27 cellular contexts compared by ENCODE assay signal in genomic region chr5:42779083-42779482, GRCh38. TPM values are rescaled to one million over a fixed set of nuclear protein-coding genes. Genes with fewer than 3 reads are reported as not detected.
DNase-seq lines count a peak whose midpoint lies in the region; ATAC-seq, FAIRE-seq and TF ChIP-seq lines count a peak whose summit lies in the region.
"Had no signal": no experiment of that assay in that cellular context is flagged by ENCODE, and none has a peak within 500 bp of the region (broad histone marks: within the 10 kb centered on the region; RNA-seq: fewer than 3 reads in every experiment).

No MANE protein-coding gene starts in this region.

- peak; percentile 68 for FAIRE-seq in GM12878 (lab: Jason Lieb, UNC)
- FAIRE-seq: astrocyte, GM18507, GM19239, islet of Langerhans had no signal

- H3F3A ChIP-seq in GM23248 (ENCODE audit: insufficient read depth), result no peaks in the 10 kb centered on the region

- intact Hi-C loops in GM12878 (cut with micrococcal nuclease; ENCODE audit: unreplicated experiment), result no loop called here

- no TSS peak for BruUV-seq in GM12878 (replicated peaks; lab: Mats Ljungman, UMichigan)

- no peak overlapping the region for H2AFZ ChIP-seq in GM12878 (ENCODE audit: control insufficient read depth, low read depth, low read length)
- H2AFZ ChIP-seq in GM23248, result no peak overlapping the region

- H4K20me1 ChIP-seq in GM12878 (ENCODE audit: control insufficient read depth, insufficient read depth), result no peaks in the 10 kb centered on the region
- no peaks in the 10 kb centered on the region for H4K20me1 ChIP-seq in GM23248 (ENCODE audit: insufficient read depth)

- H3K27ac ChIP-seq in GM12878 (ENCODE audit: control insufficient read depth, insufficient read depth) (no peak overlapping the region), GM23248 (no peak overlapping the region)
- H3K27ac ChIP-seq: dorsolateral prefrontal cortex, transverse colon had no signal

- no peak for TF ChIP-seq RAD21 in GM12878 (IDR thresholded peaks at IDR 0.05; ENCODE audit: insufficient read depth, low read depth, low read length)

- no peaks in the 10 kb centered on the region for H3K9me2 ChIP-seq in GM23248 (ENCODE audit: insufficient read depth)

- H3K4me1 ChIP-seq in GM12878 (ENCODE audit: control insufficient read depth, insufficient read depth, low read length) (no peaks in the 10 kb centered on the region), GM23248 (ENCODE audit: insufficient read depth) (peaks cover 3% of the 10 kb centered on the region; the same call in 1 of the 2 replicates)
- H3K4me1 ChIP-seq: transverse colon had no signal

- SMC1A ChIA-PET in GM12878 (lab: Charles Lee; ENCODE audit: uncharacterized antibody, unreplicated experiment), result interaction anchor here (0.8 to 2.2 kb wide), 3 partner anchors 11 to 311 kb away, joined by 3 to 4 read pairs (median 4); partner anchors contain the start of gene SELENOP

- H3K27me3 ChIP-seq in GM12878 (replicated peaks in 1 of 2; ENCODE audit: control insufficient read depth in 2 of 2, insufficient read depth in 2 of 2, low read length in 1 of 2) (no peaks in the 10 kb centered on the region), GM23248 (replicated peaks; ENCODE audit: insufficient read depth) (no peaks in the 10 kb centered on the region)
- H3K27me3 ChIP-seq: dorsolateral prefrontal cortex, transverse colon had no signal

- no peak for TF ChIP-seq CTCF in GM12878 (IDR thresholded peaks at IDR 0.05 in 2 of 3, conservative IDR thresholded peaks at IDR 0.05 in 1 of 3; ENCODE audit: control insufficient read depth in 2 of 3, extremely low read depth in 1 of 3, insufficient read depth in 1 of 3, low read depth in 3 of 3, low read length in 3 of 3)

- in situ Hi-C loops in GM12878 (cut with MboI) (no loop called here), GM23248 (cut with MboI) (no loop called here)

- no peak overlapping the region for H3K9ac ChIP-seq in GM12878 (ENCODE audit: control insufficient read depth, insufficient read depth, low read length)
- no peak overlapping the region for H3K9ac ChIP-seq in GM23248

- no peak overlapping the region for H3K4me3 ChIP-seq in GM12878
- no peak overlapping the region for H3K4me3 ChIP-seq in GM23248
- H3K4me3 ChIP-seq: dorsolateral prefrontal cortex, transverse colon had no signal

- POLR2A ChIA-PET in GM12878 (lab: Charles Lee), result no interaction called here

- 40% methylated on average over 1 of the region's 1 CpG for WGBS in GM12878 (ENCODE audit: insufficient coverage, insufficient replicate concordance, low lambda C conversion rate, missing lambda C conversion rate)
- WGBS in GM23248 (ENCODE audit: low coverage in 1 of 2, low lambda C conversion rate in 2 of 2, missing lambda C conversion rate in 2 of 2), 2 experiments, result 84 to 85% methylated on average over 1 of the region's 1 CpG

- H3K79me2 ChIP-seq in GM12878 (ENCODE audit: control insufficient read depth, insufficient read depth, low read length), result no peaks in the 10 kb centered on the region
- no peaks in the 10 kb centered on the region for H3K79me2 ChIP-seq in GM23248 (ENCODE audit: insufficient read depth)

- RAD21 ChIA-PET in GM12878 (lab: Charles Lee; ENCODE audit: unreplicated experiment), result interaction anchor here (0.8 to 2.3 kb wide), 3 partner anchors 30 to 110 kb away, joined by 4 to 7 read pairs (median 5); partner anchors contain the start of gene SELENOP

- H3K36me3 ChIP-seq in GM12878 (ENCODE audit: control insufficient read depth in 2 of 2, insufficient read depth in 2 of 2, low read length in 1 of 2) (no peaks in the 10 kb centered on the region), GM23248 (ENCODE audit: low read depth) (no peaks in the 10 kb centered on the region)
- H3K36me3 ChIP-seq: transverse colon had no signal

- H3K9me3 ChIP-seq in GM12878 (replicated peaks; ENCODE audit: control insufficient read depth, insufficient read depth, low read length) (no peaks in the 10 kb centered on the region), GM23248 (ENCODE audit: low read depth) (no peaks in the 10 kb centered on the region)
- H3K9me3 ChIP-seq: transverse colon had no signal

- no peak for TF ChIP-seq EP300 in GM12878 (IDR thresholded peaks at IDR 0.05; ENCODE audit: borderline replicate concordance in 1 of 2, control insufficient read depth in 1 of 2, low read depth in 2 of 2, low read length in 2 of 2)

- ATAC-seq in GM18909 (IDR thresholded peaks at IDR 0.05; ENCODE audit: poor library complexity, unreplicated experiment) (peak; percentile 67), HG02610 (IDR thresholded peaks at IDR 0.05; ENCODE audit: unreplicated experiment) (peak; percentile 90), HG03135 (IDR thresholded peaks at IDR 0.05; ENCODE audit: unreplicated experiment) (peak; percentile 70), GM12878 (peak; percentile 79)
- ATAC-seq: HCT116; left ventricle myocardium superior; naive thymus-derived CD4-positive, alpha-beta T cell; Panc1 had no signal

- no peak for TF ChIP-seq POLR2A in GM12878 (IDR thresholded peaks at IDR 0.05; ENCODE audit: low read depth, low read length)

- DNase-seq in GM12878 (ENCODE audit: low read depth, low spot score), result no peak
- no peak for DNase-seq in GM23248
- no peak for DNase-seq in glomerular visceral epithelial cell (ENCODE audit: extremely low spot score)
- DNase-seq in GM19238 (ENCODE audit: insufficient read length, low spot score), result no peak
- DNase-seq: activated CD4-positive, alpha-beta memory T cell treated with anti-CD3 and anti-CD28 coated beads for 36 hours; activated CD4-positive, CD25-positive, alpha-beta regulatory T cell; activated naive CD8-positive, alpha-beta T cell treated with anti-CD3 and anti-CD28 coated beads for 36 hours; DMS 273 treated with DMSO at 0.1 percent for 48 hours; dorsolateral prefrontal cortex; Karpas-422; left ventricle myocardium superior; naive thymus-derived CD4-positive, alpha-beta T cell; NCI-H187; NCI-H526; nucleus accumbens; SIG-M5; transverse colon had no signal

- CTCF ChIA-PET in GM12878 (lab: Yijun Ruan, JAX), result interaction anchor here (1.6 kb wide), 1 partner anchor 111 kb away, joined by 6 read pairs; no protein-coding TSS in a partner anchor

- H3K4me2 ChIP-seq in GM12878 (ENCODE audit: control insufficient read depth, insufficient read depth) (no peak overlapping the region), GM23248 (ENCODE audit: unreplicated experiment) (no peak overlapping the region)

TF ChIP-seq in GM12878, 131 proteins besides CTCF, POLR2A, EP300 and RAD21:
- no peak for TF ChIP-seq IRF3 (IDR thresholded peaks at IDR 0.05)
- TF ChIP-seq JUNB (IDR thresholded peaks at IDR 0.05), result peak; percentile 22; the same call in 1 of the 2 replicates

RNA-seq across cellular contexts. Expression of gene CCDC152, which starts 22.5 kb away (rescaled TPM):
- not detected in 2 replicates for total RNA-seq in GM12878 (2013; cell fraction: nucleolus; rRNA removed)
- total RNA-seq in GM12878 (2014; rRNA removed) (7.1 and 8.4 TPM in 2 replicates), GM12878 (2014; rRNA removed; fragmentation: Illumina TruSeq; extraction: Trizol) (12.6 and 12.9 TPM in 2 replicates), GM12878 (2021) (9.8 and 11.6 TPM in 2 replicates)
- 5.2 TPM for polyA plus RNA-seq in GM12878 (2011; ENCODE audit: low read depth)
- polyA plus RNA-seq in GM12878 (2011; rRNA removed) (0.12 and 0.36 TPM in 2 replicates), GM12878 (2014; fragmentation: Illumina TruSeq; extraction: Trizol) (14.2 and 18.5 TPM in 2 replicates), GM12878 (2014; fragmentation: Nextera tagmentation; extraction: Ambion mirVana) (10 to 100 TPM; 25.2 to 25.8 TPM), GM12878 (2014; rRNA removed) (6.0 and 8.1 TPM in 2 replicates), GM12878 (2016; fragmentation: Nextera tagmentation; extraction: Ambion mirVana) (10 to 100 TPM; 21.6 to 22.7 TPM), GM23248 (2016; fragmentation: Nextera tagmentation; extraction: Ambion mirVana) (5.7 and 6.4 TPM in 2 replicates)
- 0.02 and 0.04 TPM in 2 replicates for polyA plus RNA-seq in GM12878 (2011; cell fraction: cytosol; rRNA removed)
- polyA plus RNA-seq in GM12878 (2011; cell fraction: nucleus; rRNA removed), result 0.06 and 0.07 TPM in 2 replicates
- polyA plus RNA-seq in GM12878 (2012), result 14.4 and 15.1 TPM in 2 replicates
- polyA minus RNA-seq in GM12878 (2011; rRNA and poly(A)+ RNA removed), result not detected in 2 replicates
- not detected in 2 replicates for polyA minus RNA-seq in GM12878 (2011; cell fraction: cytosol; rRNA and poly(A)+ RNA removed)
- polyA minus RNA-seq in GM12878 (2011; cell fraction: nucleus; rRNA and poly(A)+ RNA removed), result 0.12 TPM in 1 of 2 replicates, not detected in the other
- total RNA-seq in GM23248 (2014; rRNA removed; shearing (Covaris generic)), result 0.89 and 2.8 TPM in 2 replicates
- total RNA-seq: mesothelial cell of epicardium had no signal

RNA-seq across cellular contexts. Expression of gene SELENOP, which starts 32.6 kb away (rescaled TPM):
- 0.10 TPM in 1 of 2 replicates, not detected in the other for total RNA-seq in GM12878 (2013; cell fraction: nucleolus; rRNA removed)
- total RNA-seq in GM12878 (2014; rRNA removed), result 0.05 TPM in 1 of 2 replicates, not detected in the other
- total RNA-seq in GM12878 (2014; rRNA removed; fragmentation: Illumina TruSeq; extraction: Trizol), result 0.27 TPM in 1 of 2 replicates, not detected in the other
- total RNA-seq in GM12878 (2021), result 0.95 and 1.0 TPM in 2 replicates
- 0.30 TPM for polyA plus RNA-seq in GM12878 (2011; ENCODE audit: low read depth)
- 5.0 and 5.1 TPM in 2 replicates for polyA plus RNA-seq in GM12878 (2011; rRNA removed)
- polyA plus RNA-seq in GM12878 (2011; cell fraction: cytosol; rRNA removed), result 2.8 and 3.6 TPM in 2 replicates
- polyA plus RNA-seq in GM12878 (2011; cell fraction: nucleus; rRNA removed), result 0.70 and 1.8 TPM in 2 replicates
- 0.95 and 1.3 TPM in 2 replicates for polyA plus RNA-seq in GM12878 (2012)
- polyA plus RNA-seq in GM12878 (2014; fragmentation: Illumina TruSeq; extraction: Trizol), result not detected in 2 replicates
- under 1 TPM; 0.08 to 0.60 TPM for polyA plus RNA-seq in GM12878 (2014; fragmentation: Nextera tagmentation; extraction: Ambion mirVana)
- 0.13 TPM in 1 of 2 replicates, not detected in the other for polyA plus RNA-seq in GM12878 (2014; rRNA removed)
- 1 to 10 TPM in 1 of 2 experiments, under 1 TPM in 1; 0.88 to 1.2 TPM for polyA plus RNA-seq in GM12878 (2016; fragmentation: Nextera tagmentation; extraction: Ambion mirVana)
- 1.4 and 4.6 TPM in 2 replicates for polyA minus RNA-seq in GM12878 (2011; rRNA and poly(A)+ RNA removed)
- polyA minus RNA-seq in GM12878 (2011; cell fraction: cytosol; rRNA and poly(A)+ RNA removed), result 3.6 TPM in 1 of 2 replicates, not detected in the other
- polyA minus RNA-seq in GM12878 (2011; cell fraction: nucleus; rRNA and poly(A)+ RNA removed), result 2.3 and 2.4 TPM in 2 replicates
- total RNA-seq in GM23248 (2014; rRNA removed; shearing (Covaris generic)), result 1.4 and 1.5 TPM in 2 replicates
- 1.2 and 1.5 TPM in 2 replicates for polyA plus RNA-seq in GM23248 (2016; fragmentation: Nextera tagmentation; extraction: Ambion mirVana)
- total RNA-seq: activated CD4-positive, alpha-beta memory T cell treated with anti-CD3 and anti-CD28 coated beads for 36 hours; activated naive CD8-positive, alpha-beta T cell treated with anti-CD3 and anti-CD28 coated beads for 36 hours had no signal
- polyA plus RNA-seq: naive thymus-derived CD4-positive, alpha-beta T cell had no signal
